23 cellular contexts compared by ENCODE assay signal in the genomic region with DNA sequence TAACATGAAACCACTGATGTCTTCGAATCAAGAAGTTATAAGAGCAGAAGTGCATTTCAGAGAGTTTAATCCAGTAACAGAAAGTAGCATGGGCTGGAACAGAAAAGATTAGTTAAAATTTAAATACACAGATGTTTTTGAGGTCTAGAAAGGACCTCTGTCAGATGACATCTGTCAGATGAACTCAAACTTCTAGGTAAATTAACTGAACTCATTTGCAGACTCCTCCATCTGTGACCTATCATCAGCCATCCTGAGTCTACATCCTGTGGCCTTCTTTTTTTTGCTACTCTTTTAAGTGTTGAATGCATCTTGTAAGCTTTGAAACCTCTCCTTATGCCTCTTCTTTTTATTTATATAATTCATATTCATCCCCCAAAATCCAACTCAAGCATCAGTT.
"Had no signal": no experiment of that assay in that cellular context is flagged by ENCODE, and none has a peak within 500 bp of the region (broad histone marks: within the 10 kb centered on the region; RNA-seq: fewer than 3 reads in every experiment).

No MANE protein-coding gene starts in this region.

- H3K27me3 Mint-ChIP-seq: activated CD4-positive, alpha-beta T cell treated with anti-CD3 and anti-CD28 coated beads for 36 hours; natural killer cell treated with Interleukin-12 subunit alpha and Interleukin-12 subunit beta and Interleukin-15 and Interleukin-18, amount 100 ng/mL, for 72 hours; stimulated activated naive CD8-positive, alpha-beta T cell treated with anti-CD3 and anti-CD28 coated beads, Interleukin-15, amount 100 ng/mL, for 72 hours had no signal

- H3K9me3 ChIP-seq: esophagus squamous epithelium, gastrocnemius medialis, heart left ventricle, ovary, prostate gland, suprapubic skin, tibial nerve had no signal

- H3K4me1 ChIP-seq: esophagus squamous epithelium, gastrocnemius medialis, prostate gland, suprapubic skin, tibial nerve had no signal

- H3K27ac Mint-ChIP-seq: activated CD4-positive, alpha-beta T cell treated with anti-CD3 and anti-CD28 coated beads for 36 hours; activated naive CD4-positive, alpha-beta T cell treated with anti-CD3 and anti-CD28 coated beads for 36 hours; endodermal cell; natural killer cell treated with Interleukin-12 subunit alpha and Interleukin-12 subunit beta and Interleukin-15 and Interleukin-18, amount 100 ng/mL, for 72 hours; stimulated activated naive CD8-positive, alpha-beta T cell treated with anti-CD3 and anti-CD28 coated beads, Interleukin-15, amount 100 ng/mL, for 72 hours; WTC11 had no signal

- ATAC-seq: activated CD4-positive, alpha-beta T cell treated with anti-CD3 and anti-CD28 coated beads for 36 hours; activated T-cell treated with anti-CD3 and anti-CD28 coated beads, Interleukin-2, amount 50 U/mL, for 4 hours; gastrocnemius medialis; heart left ventricle; left ventricle myocardium superior; natural killer cell treated with Interleukin-12 subunit alpha and Interleukin-12 subunit beta and Interleukin-15 and Interleukin-18, amount 100 ng/mL, for 72 hours; stimulated activated naive CD8-positive, alpha-beta T cell treated with anti-CD3 and anti-CD28 coated beads, Interleukin-15, amount 100 ng/mL, for 72 hours; WTC11 had no signal

- H3K4me1 Mint-ChIP-seq: activated CD4-positive, alpha-beta T cell treated with anti-CD3 and anti-CD28 coated beads for 36 hours; endodermal cell; stimulated activated naive CD8-positive, alpha-beta T cell treated with anti-CD3 and anti-CD28 coated beads, Interleukin-15, amount 100 ng/mL, for 72 hours; WTC11 had no signal

- H3K9me3 Mint-ChIP-seq: activated naive CD4-positive, alpha-beta T cell treated with anti-CD3 and anti-CD28 coated beads for 36 hours; activated T-cell treated with anti-CD3 and anti-CD28 coated beads, Interleukin-2, amount 50 U/mL, for 4 hours; natural killer cell treated with Interleukin-12 subunit alpha and Interleukin-12 subunit beta and Interleukin-15 and Interleukin-18, amount 100 ng/mL, for 72 hours; stimulated activated naive CD8-positive, alpha-beta T cell treated with anti-CD3 and anti-CD28 coated beads, Interleukin-15, amount 100 ng/mL, for 72 hours; WTC11 had no signal

- H3K27me3 ChIP-seq: esophagus squamous epithelium, gastrocnemius medialis, heart left ventricle, ovary, suprapubic skin, tibial nerve had no signal

- H3K4me3 Mint-ChIP-seq: activated CD4-positive, alpha-beta T cell treated with anti-CD3 and anti-CD28 coated beads for 36 hours; activated naive CD4-positive, alpha-beta T cell treated with anti-CD3 and anti-CD28 coated beads for 36 hours; activated T-cell treated with anti-CD3 and anti-CD28 coated beads, Interleukin-2, amount 50 U/mL, for 4 hours; endodermal cell; natural killer cell treated with Interleukin-12 subunit alpha and Interleukin-12 subunit beta and Interleukin-15 and Interleukin-18, amount 100 ng/mL, for 72 hours; stimulated activated naive CD8-positive, alpha-beta T cell treated with anti-CD3 and anti-CD28 coated beads, Interleukin-15, amount 100 ng/mL, for 72 hours; WTC11 had no signal

- H3K4me3 ChIP-seq: coronary artery, esophagus squamous epithelium, gastrocnemius medialis, heart left ventricle, ovary, prostate gland, suprapubic skin, tibial nerve had no signal

- H3K27ac ChIP-seq: coronary artery, esophagus squamous epithelium, gastrocnemius medialis, heart left ventricle, ovary, prostate gland, suprapubic skin, tibial nerve had no signal

- DNase-seq: activated CD4-positive, alpha-beta T cell treated with anti-CD3 and anti-CD28 coated beads for 36 hours; activated CD4-positive, alpha-beta T cell treated with anti-CD3 and anti-CD28 coated beads, Interleukin-2, amount 50 U/mL, for 48 hours; activated CD8-positive, alpha-beta memory T cell treated with anti-CD3 and anti-CD28 coated beads, Interleukin-2, amount 50 U/mL, for 48 hours; activated naive CD4-positive, alpha-beta T cell treated with anti-CD3 and anti-CD28 coated beads for 36 hours; activated T-cell treated with anti-CD3 and anti-CD28 coated beads, Interleukin-2, amount 50 U/mL, for 4 hours; cerebellar nuclear complex; endodermal cell; esophagus squamous epithelium; gastrocnemius medialis; heart left ventricle; left ventricle myocardium superior; mammary epithelial cell; ovary; stimulated activated CD4-positive, alpha-beta T cell treated with anti-CD3 and anti-CD28 coated beads, Interleukin-12 subunit alpha, Interleukin-12 subunit beta, amount 100 ng/mL, for 4 hours; stimulated activated CD4-positive, alpha-beta T cell treated with anti-CD3 and anti-CD28 coated beads, Interleukin-4, amount 100 ng/mL, for 4 hours; stimulated activated naive CD8-positive, alpha-beta T cell treated with anti-CD3 and anti-CD28 coated beads, Interleukin-15, amount 100 ng/mL, for 72 hours; T-helper 9 cell had no signal

- H3K36me3 ChIP-seq: ovary, prostate gland had no signal
